8 cellular contexts compared by ENCODE assay signal in genomic region chr7:134891262-134892001, GRCh38.
DNase-seq lines count a peak whose midpoint lies in the region; ATAC-seq and TF ChIP-seq lines count a peak whose summit lies in the region.

No MANE protein-coding gene starts in this region.

- peaks cover 42 to 90% of the 10 kb centered on the region in 2 experiments for H3K79me1 ChIP-seq in IMR-90 (ENCODE audit: low read depth in 1 of 2, low read length in 2 of 2)

- H3K27me3 Mint-ChIP-seq in activated CD8-positive, alpha-beta T cell treated with anti-CD3 and anti-CD28 coated beads, Interleukin-2, amount 10 ng/mL, durations not matched to agents 7 days and 5 days (ENCODE audit: low read depth) = peaks cover 16% of the 10 kb centered on the region
- H3K27me3 Mint-ChIP-seq in CD4-positive, alpha-beta T cell = peaks cover 26% of the 10 kb centered on the region
- peaks cover 9% of the 10 kb centered on the region for H3K27me3 Mint-ChIP-seq in activated T-helper 1 cell treated with anti-CD3 and anti-CD28 coated beads, Interleukin-12 subunit alpha, Interleukin-12 subunit beta, Interleukin-2, Interleukin-4 antibody, amounts not matched to agents 30 ng/mL and 10 ng/mL and 1 ng/mL, durations not matched to agents 14 hours and 24 hours and 36 hours (ENCODE audit: insufficient read depth)

- peak overlapping the region; percentile 48 for H2AK5ac ChIP-seq in IMR-90 (ENCODE audit: low read depth, low read length)

- H2BK20ac ChIP-seq in IMR-90 (ENCODE audit: low read depth, low read length) = peak overlapping the region; percentile 68; the same call in 1 of the 2 replicates

- WGBS in IMR-90 (ENCODE audit: extremely low coverage in 2 of 2, insufficient read length in 1 of 2), 2 experiments = 7% methylated on average over 3 of the region's 27 CpGs; no CpG with 5 or more reads in 1 of the 2 experiments
- 23 to 36% methylated on average over 9 to 18 of the region's 27 CpGs for WGBS in gastroesophageal sphincter (ENCODE audit: low coverage in 1 of 2), 2 donors

- H3K4me3 ChIP-seq in IMR-90 (ENCODE audit: insufficient read depth, low read depth, low read length) (peak overlapping the region; percentile 46), gastroesophageal sphincter (peak overlapping the region; percentile 25 to 53), neuron (ENCODE audit: low read length) (peak overlapping the region; percentile 70)

- H2AFZ ChIP-seq in IMR-90 (replicated peaks; ENCODE audit: low read length, poor library complexity) (peak overlapping the region; percentile 83), neuron (ENCODE audit: low read depth, low read length) (peak overlapping the region; percentile 68)

- peak overlapping the region; percentile 50 for H2AK9ac ChIP-seq in IMR-90 (replicated peaks; ENCODE audit: low read depth, low read length, poor library complexity)

- H3K9me1 ChIP-seq in IMR-90 (ENCODE audit: insufficient read depth, low read length) = peaks cover 38% of the 10 kb centered on the region

- H3K56ac ChIP-seq in IMR-90 (ENCODE audit: extremely low read depth, insufficient read depth, low read length) = peak overlapping the region; percentile 30; the same call in 1 of the 2 replicates

- no TSS peak for BruUV-seq in IMR-90 (replicated peaks; lab: Mats Ljungman, UMichigan)

- H3K9me3 ChIP-seq in IMR-90 (ENCODE audit: control insufficient read depth, insufficient read depth, low read length) (peaks cover 4% of the 10 kb centered on the region; the same call in 1 of the 2 replicates), gastroesophageal sphincter (peaks cover 0 to 8% (median 0%) of the 10 kb centered on the region in 3 donors), neuron (ENCODE audit: low read length) (peaks cover 6% of the 10 kb centered on the region)
- H3K9me3 ChIP-seq in CD4-positive, alpha-beta T cell (ENCODE audit: control insufficient read depth, low read length) = peaks cover 10% of the 10 kb centered on the region

- H4K20me1 ChIP-seq in IMR-90 (ENCODE audit: insufficient read depth, low read length) = peaks cover 85% of the 10 kb centered on the region

- H3K14ac ChIP-seq in IMR-90 (replicated peaks; ENCODE audit: low read depth, low read length) = peak overlapping the region; percentile 89

- H3K18ac ChIP-seq in IMR-90 (ENCODE audit: low read depth, low read length) = peak overlapping the region; percentile 38

- no peak for TF ChIP-seq CTCF in IMR-90 (conservative IDR thresholded peaks at IDR 0.05; ENCODE audit: low read depth, low read length)
- no peak for TF ChIP-seq CTCF in gastroesophageal sphincter (IDR thresholded peaks at IDR 0.05)
- no peak for TF ChIP-seq CTCF in CD4-positive, alpha-beta T cell (IDR thresholded peaks at IDR 0.05)

- peaks cover 3% of the 10 kb centered on the region for H3K4me1 Mint-ChIP-seq in activated CD8-positive, alpha-beta T cell treated with anti-CD3 and anti-CD28 coated beads, Interleukin-2, amount 10 ng/mL, durations not matched to agents 7 days and 5 days (ENCODE audit: low read depth)
- H3K4me1 Mint-ChIP-seq in CD4-positive, alpha-beta T cell (ENCODE audit: low read depth) = peaks cover 19% of the 10 kb centered on the region
- H3K4me1 Mint-ChIP-seq in activated T-helper 1 cell treated with anti-CD3 and anti-CD28 coated beads, Interleukin-12 subunit alpha, Interleukin-12 subunit beta, Interleukin-2, Interleukin-4 antibody, amounts not matched to agents 30 ng/mL and 10 ng/mL and 1 ng/mL, durations not matched to agents 14 hours and 24 hours and 36 hours (ENCODE audit: low read depth) = peaks cover 6% of the 10 kb centered on the region

- H2BK5ac ChIP-seq in IMR-90 (ENCODE audit: low read depth, low read length, poor library complexity, severe bottlenecking) = peak overlapping the region; percentile 88

- CTCF ChIA-PET in IMR-90 (lab: Yijun Ruan, JAX) = interaction anchor here (0.5 kb wide), 1 partner anchor 79 kb away, joined by 8 read pairs; no protein-coding TSS in a partner anchor
- CTCF ChIA-PET in activated CD8-positive, alpha-beta T cell treated with anti-CD3 and anti-CD28 coated beads, Interleukin-2, amount 10 ng/mL, durations not matched to agents 7 days and 5 days (lab: Charles Lee) = no interaction called here
- CTCF ChIA-PET in CD4-positive, alpha-beta T cell (lab: Charles Lee) = no interaction called here

- peak overlapping the region; percentile 10; the same call in 1 of the 3 replicates for H2BK15ac ChIP-seq in IMR-90 (ENCODE audit: low read depth, low read length)

- H3K9ac ChIP-seq in IMR-90 (ENCODE audit: low read depth, low read length) = peak overlapping the region; percentile 63

- peak overlapping the region; percentile 85 for H3K23ac ChIP-seq in IMR-90 (ENCODE audit: low read depth, low read length)

- peak; percentile 95 for DNase-seq in Ammon's horn (ENCODE audit: low spot score)
- DNase-seq in IMR-90 = peak; percentile 92
- no peak for DNase-seq in activated CD8-positive, alpha-beta T cell treated with anti-CD3 and anti-CD28 coated beads, Interleukin-2, amount 10 ng/mL, durations not matched to agents 7 days and 5 days
- no peak for DNase-seq in CD4-positive, alpha-beta T cell
- DNase-seq in activated T-helper 1 cell treated with anti-CD3 and anti-CD28 coated beads, Interleukin-12 subunit alpha, Interleukin-12 subunit beta, Interleukin-2, Interleukin-4 antibody, amounts not matched to agents 30 ng/mL and 10 ng/mL and 1 ng/mL, durations not matched to agents 14 hours and 24 hours and 36 hours (ENCODE audit: low spot score) = no peak

- peak overlapping the region; percentile 93 for H3K27ac ChIP-seq in IMR-90 (ENCODE audit: insufficient read depth, low read length)
- H3K27ac ChIP-seq in gastroesophageal sphincter = peak overlapping the region; percentile 59 to 85 (median 80)
- no peak overlapping the region for H3K27ac ChIP-seq in CD4-positive, alpha-beta T cell (ENCODE audit: low read depth, low read length)

- peak overlapping the region; percentile 58 for H3K4me2 ChIP-seq in IMR-90 (ENCODE audit: low read depth, low read length)

- H2BK120ac ChIP-seq in IMR-90 (ENCODE audit: low read depth, low read length) = peak overlapping the region; percentile 78

- peak overlapping the region; percentile 66 for H3K4ac ChIP-seq in IMR-90 (ENCODE audit: low read depth, low read length)

- dilution Hi-C loops in IMR-90 (cut with HindIII; ENCODE audit: low sequenced_read_pairs, unreplicated experiment) = no loop called here

- POLR2A ChIA-PET in IMR-90 (lab: Charles Lee; ENCODE audit: unreplicated experiment) = no interaction called here
- POLR2A ChIA-PET in activated CD8-positive, alpha-beta T cell treated with anti-CD3 and anti-CD28 coated beads, Interleukin-2, amount 10 ng/mL, durations not matched to agents 7 days and 5 days (lab: Charles Lee) = no interaction called here
- POLR2A ChIA-PET in CD4-positive, alpha-beta T cell (lab: Charles Lee) = no interaction called here

- H4K8ac ChIP-seq in IMR-90 (ENCODE audit: low read depth in 2 of 2, low read length in 2 of 2) = peak overlapping the region; percentile 36 to 62; a peak in 3 of 4 replicates

- H3K4me3 Mint-ChIP-seq in activated CD8-positive, alpha-beta T cell treated with anti-CD3 and anti-CD28 coated beads, Interleukin-2, amount 10 ng/mL, durations not matched to agents 7 days and 5 days = peak overlapping the region; percentile 43
- no peak overlapping the region for H3K4me3 Mint-ChIP-seq in CD4-positive, alpha-beta T cell
- no peak overlapping the region for H3K4me3 Mint-ChIP-seq in activated T-helper 1 cell treated with anti-CD3 and anti-CD28 coated beads, Interleukin-12 subunit alpha, Interleukin-12 subunit beta, Interleukin-2, Interleukin-4 antibody, amounts not matched to agents 30 ng/mL and 10 ng/mL and 1 ng/mL, durations not matched to agents 14 hours and 24 hours and 36 hours

- H4K5ac ChIP-seq in IMR-90 (ENCODE audit: low read depth, low read length) = peak overlapping the region; percentile 50

- H3K27ac Mint-ChIP-seq in activated CD8-positive, alpha-beta T cell treated with anti-CD3 and anti-CD28 coated beads, Interleukin-2, amount 10 ng/mL, durations not matched to agents 7 days and 5 days = no peak overlapping the region
- no peak overlapping the region for H3K27ac Mint-ChIP-seq in CD4-positive, alpha-beta T cell
- H3K27ac Mint-ChIP-seq in activated T-helper 1 cell treated with anti-CD3 and anti-CD28 coated beads, Interleukin-12 subunit alpha, Interleukin-12 subunit beta, Interleukin-2, Interleukin-4 antibody, amounts not matched to agents 30 ng/mL and 10 ng/mL and 1 ng/mL, durations not matched to agents 14 hours and 24 hours and 36 hours = no peak overlapping the region

- no peak for TF ChIP-seq POLR2A in IMR-90 (IDR thresholded peaks at IDR 0.05; ENCODE audit: low read depth, low read length)
- peak; percentile 27 to 30 for TF ChIP-seq POLR2A in gastroesophageal sphincter (IDR thresholded peaks at IDR 0.05)

- H3K27me3 ChIP-seq in IMR-90 (ENCODE audit: control insufficient read depth, insufficient read depth, low read length) (no peaks in the 10 kb centered on the region), gastroesophageal sphincter (no peaks in the 10 kb centered on the region), neuron (ENCODE audit: insufficient read depth, low read length) (no peaks in the 10 kb centered on the region)
- H3K27me3 ChIP-seq in CD4-positive, alpha-beta T cell (ENCODE audit: control insufficient read depth, insufficient read depth, low read length) = no peaks in the 10 kb centered on the region

- peaks cover 9% of the 10 kb centered on the region for H3K9me3 Mint-ChIP-seq in activated CD8-positive, alpha-beta T cell treated with anti-CD3 and anti-CD28 coated beads, Interleukin-2, amount 10 ng/mL, durations not matched to agents 7 days and 5 days (ENCODE audit: insufficient read depth)
- peaks cover 13% of the 10 kb centered on the region for H3K9me3 Mint-ChIP-seq in CD4-positive, alpha-beta T cell
- H3K9me3 Mint-ChIP-seq in activated T-helper 1 cell treated with anti-CD3 and anti-CD28 coated beads, Interleukin-12 subunit alpha, Interleukin-12 subunit beta, Interleukin-2, Interleukin-4 antibody, amounts not matched to agents 30 ng/mL and 10 ng/mL and 1 ng/mL, durations not matched to agents 14 hours and 24 hours and 36 hours = peaks cover 19% of the 10 kb centered on the region

- intact Hi-C loops in IMR-90 (cut with micrococcal nuclease) = loop anchor here (5.0 kb wide), 1 partner anchor 64 kb away; no protein-coding TSS in a partner anchor
- intact Hi-C loops in CD4-positive, alpha-beta T cell (cut with DNase I, micrococcal nuclease) = no loop called here
- intact Hi-C loops in activated T-helper 1 cell treated with anti-CD3 and anti-CD28 coated beads, Interleukin-12 subunit alpha, Interleukin-12 subunit beta, Interleukin-2, Interleukin-4 antibody, amounts not matched to agents 30 ng/mL and 10 ng/mL and 1 ng/mL, durations not matched to agents 14 hours and 24 hours and 36 hours (cut with micrococcal nuclease) = no loop called here

- ATAC-seq in IMR-90 (ENCODE audit: low read depth) (peak; percentile 72), gastroesophageal sphincter (peak; percentile 94), GM19452 (IDR thresholded peaks at IDR 0.05; ENCODE audit: unreplicated experiment) (no peak)
- no peak for ATAC-seq in activated CD8-positive, alpha-beta T cell treated with anti-CD3 and anti-CD28 coated beads, Interleukin-2, amount 10 ng/mL, durations not matched to agents 7 days and 5 days
- ATAC-seq in CD4-positive, alpha-beta T cell (ENCODE audit: poor library complexity) = no peak

- H3K4me1 ChIP-seq in IMR-90 (ENCODE audit: control insufficient read depth, insufficient read depth, low read length) (peaks cover 30% of the 10 kb centered on the region), gastroesophageal sphincter (peaks cover 4 to 83% (median 18%) of the 10 kb centered on the region in 3 donors), neuron (ENCODE audit: insufficient read depth, low read length) (peaks cover 15% of the 10 kb centered on the region)

- peaks cover 23% of the 10 kb centered on the region for H3K36me3 ChIP-seq in IMR-90 (ENCODE audit: control insufficient read depth, insufficient read depth, low read length)
- H3K36me3 ChIP-seq in gastroesophageal sphincter = peaks cover 0 to 24% of the 10 kb centered on the region in 2 donors
- no peaks in the 10 kb centered on the region for H3K36me3 ChIP-seq in neuron (ENCODE audit: insufficient read depth, low read length)

- H4K91ac ChIP-seq in IMR-90 (ENCODE audit: insufficient read depth, low read depth, low read length) = peak overlapping the region; percentile 50

- in situ Hi-C loops in IMR-90 (cut with MboI; ENCODE audit: low sequenced_read_pairs) = no loop called here

- no peak for TF ChIP-seq EP300 in gastroesophageal sphincter (IDR thresholded peaks at IDR 0.05)

- H3K36me3 Mint-ChIP-seq in activated CD8-positive, alpha-beta T cell treated with anti-CD3 and anti-CD28 coated beads, Interleukin-2, amount 10 ng/mL, durations not matched to agents 7 days and 5 days (ENCODE audit: low read depth) = no peaks in the 10 kb centered on the region
- H3K36me3 Mint-ChIP-seq in CD4-positive, alpha-beta T cell (ENCODE audit: low read depth) = peaks cover 5% of the 10 kb centered on the region
- H3K36me3 Mint-ChIP-seq in activated T-helper 1 cell treated with anti-CD3 and anti-CD28 coated beads, Interleukin-12 subunit alpha, Interleukin-12 subunit beta, Interleukin-2, Interleukin-4 antibody, amounts not matched to agents 30 ng/mL and 10 ng/mL and 1 ng/mL, durations not matched to agents 14 hours and 24 hours and 36 hours (ENCODE audit: low read depth) = peaks cover 1% of the 10 kb centered on the region

- no peak for TF ChIP-seq RAD21 in IMR-90 (IDR thresholded peaks at IDR 0.05; ENCODE audit: low read length)

Comparison
In these comparisons a context has a peak if more than half of its experiments do, and no peak if none do; other contexts are left out.
1. DNase-seq: peak in Ammon's horn (single experiment) and IMR-90 (single experiment); none in activated CD8-positive, alpha-beta T cell treated with anti-CD3 and anti-CD28 coated beads, Interleukin-2, amount 10 ng/mL, durations not matched to agents 7 days and 5 days (single experiment), CD4-positive, alpha-beta T cell (0 of 10) and activated T-helper 1 cell treated with anti-CD3 and anti-CD28 coated beads, Interleukin-12 subunit alpha, Interleukin-12 subunit beta, Interleukin-2, Interleukin-4 antibody, amounts not matched to agents 30 ng/mL and 10 ng/mL and 1 ng/mL, durations not matched to agents 14 hours and 24 hours and 36 hours (single experiment).
2. ATAC-seq: peak in IMR-90 (single experiment) and gastroesophageal sphincter (single experiment); none in activated CD8-positive, alpha-beta T cell treated with anti-CD3 and anti-CD28 coated beads, Interleukin-2, amount 10 ng/mL, durations not matched to agents 7 days and 5 days (single experiment), CD4-positive, alpha-beta T cell (single experiment) and GM19452 (single experiment).
3. Peak in every context shown above with its lines, with median percentiles within 50 percentile points of each other: H3K4me3 ChIP-seq.